Comparison of ENCODE assay signal across 9 cellular contexts in the genomic region with DNA sequence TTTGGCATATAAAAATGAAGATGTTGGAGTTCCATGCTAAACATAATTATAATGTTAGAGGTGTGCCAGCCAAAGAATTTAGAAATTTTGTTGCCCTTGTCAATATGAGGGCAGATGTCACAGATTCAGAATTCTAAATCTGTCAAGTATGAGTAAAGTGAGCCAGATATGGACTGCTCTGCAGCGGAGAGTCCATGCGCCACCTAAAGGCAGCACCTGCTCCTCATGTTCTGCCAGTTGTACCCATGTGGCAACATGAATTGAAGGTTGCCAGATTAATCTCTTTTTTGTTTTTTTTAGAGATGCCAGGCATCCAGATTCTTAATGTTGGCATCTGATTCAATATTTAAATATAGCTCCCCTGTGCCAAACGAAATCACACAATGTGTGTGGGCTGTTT.
DNase-seq lines count a peak whose midpoint lies in the region; ATAC-seq and TF ChIP-seq lines count a peak whose summit lies in the region.
"Had no signal": no experiment of that assay in that cellular context is flagged by ENCODE, and none has a peak within 500 bp of the region (broad histone marks: within the 10 kb centered on the region; RNA-seq: fewer than 3 reads in every experiment).

No MANE protein-coding gene starts in this region.

- H3F3A ChIP-seq in PC-3 (ENCODE audit: low read length, unreplicated experiment) = no peaks in the 10 kb centered on the region

- H3K36me3 ChIP-seq in PC-3 (ENCODE audit: low read depth, low read length) (no peaks in the 10 kb centered on the region), kidney epithelial cell (ENCODE audit: control insufficient read depth, insufficient read depth, low read length) (no peaks in the 10 kb centered on the region)

- no peak overlapping the region for H2AFZ ChIP-seq in PC-3 (ENCODE audit: low read length)

- H3K4me3 Mint-ChIP-seq in T-helper 2 cell treated with Interferon-gamma antibody and Interleukin-4, amounts not matched to agents 5 μg/mL and 100 μg/mL, for 36 hours = no peak overlapping the region

- H3K27me3 ChIP-seq in PC-3 (ENCODE audit: low read length) (no peaks in the 10 kb centered on the region), kidney epithelial cell (ENCODE audit: control insufficient read depth, insufficient read depth, low read length) (no peaks in the 10 kb centered on the region)

- TF ChIP-seq CTCF in PC-3 (conservative IDR thresholded peaks at IDR 0.05; ENCODE audit: low read depth, low read length) = 0 out of 2 replicates have a peak, but pooled peaks have one; percentile 20
- TF ChIP-seq CTCF in kidney epithelial cell (IDR thresholded peaks at IDR 0.05; ENCODE audit: insufficient read depth, low read length, poor library complexity, severe bottlenecking) = peak; percentile 72
- TF ChIP-seq CTCF in omental fat pad (IDR thresholded peaks at IDR 0.05) = no peak

- H3K79me2 ChIP-seq in PC-3 (ENCODE audit: low read length) = no peaks in the 10 kb centered on the region

- H3K4me3 ChIP-seq in PC-3 (ENCODE audit: low read length) (no peak overlapping the region), kidney epithelial cell (ENCODE audit: low read depth, low read length) (no peak overlapping the region)

- no peaks in the 10 kb centered on the region for H3K9me3 Mint-ChIP-seq in T-helper 2 cell treated with Interferon-gamma antibody and Interleukin-4, amounts not matched to agents 5 μg/mL and 100 μg/mL, for 36 hours

- no peak; the same call in 1 of the 2 replicates for ATAC-seq in PC-3
- no peak for ATAC-seq in omental fat pad (ENCODE audit: low FRiP score)
- no peak for ATAC-seq in HG03095 (IDR thresholded peaks at IDR 0.05; ENCODE audit: unreplicated experiment)

- no TSS peak for BruUV-seq in PC-3 (replicated peaks; lab: Mats Ljungman, UMichigan)

- POLR2A ChIA-PET in PC-3 (lab: Charles Lee; ENCODE audit: unreplicated experiment) = no interaction called here

- H3K9me3 ChIP-seq in PC-3 (ENCODE audit: low read length) = no peaks in the 10 kb centered on the region

- no peak overlapping the region for H3K9ac ChIP-seq in PC-3 (ENCODE audit: low read length)

- H3K4me1 ChIP-seq in PC-3 (ENCODE audit: insufficient read depth, low read length) = no peaks in the 10 kb centered on the region

- intact Hi-C loops in PC-3 (cut with micrococcal nuclease) = no loop called here

- no peaks in the 10 kb centered on the region for H4K20me1 ChIP-seq in PC-3 (ENCODE audit: low read length)

- DNase-seq in D341Med (ENCODE audit: low spot score) (peak; percentile 57), HuH-7 (ENCODE audit: low spot score) (peak; percentile 3), PC-3 (peak; percentile 3), kidney epithelial cell (ENCODE audit: low read depth) (no peak), omental fat pad (ENCODE audit: low spot score) (no peak)
- no peak for DNase-seq in effector CD4-positive, alpha-beta T cell
- DNase-seq in T-helper 2 cell treated with Interferon-gamma antibody and Interleukin-4, amounts not matched to agents 5 μg/mL and 100 μg/mL, for 36 hours (ENCODE audit: low spot score) = no peak
- DNase-seq: activated CD4-positive, alpha-beta T cell treated with anti-CD3 and anti-CD28 coated beads, Interleukin-2, amount 50 U/mL, for 48 hours had no signal

- no peak overlapping the region for H3K27ac Mint-ChIP-seq in T-helper 2 cell treated with Interferon-gamma antibody and Interleukin-4, amounts not matched to agents 5 μg/mL and 100 μg/mL, for 36 hours

- no peaks in the 10 kb centered on the region for H3K4me1 Mint-ChIP-seq in T-helper 2 cell treated with Interferon-gamma antibody and Interleukin-4, amounts not matched to agents 5 μg/mL and 100 μg/mL, for 36 hours (ENCODE audit: low read depth)

- no peaks in the 10 kb centered on the region for H3K9me2 ChIP-seq in PC-3 (replicated peaks; ENCODE audit: low read length)

- no peak overlapping the region for H3K27ac ChIP-seq in PC-3 (ENCODE audit: low read length)

- H3K4me2 ChIP-seq in PC-3 (ENCODE audit: low read length) = no peak overlapping the region

- H3K27me3 Mint-ChIP-seq in T-helper 2 cell treated with Interferon-gamma antibody and Interleukin-4, amounts not matched to agents 5 μg/mL and 100 μg/mL, for 36 hours (ENCODE audit: low read depth) = no peaks in the 10 kb centered on the region

- CTCF ChIA-PET in PC-3 (lab: Charles Lee) = no interaction called here

- H3K36me3 Mint-ChIP-seq in T-helper 2 cell treated with Interferon-gamma antibody and Interleukin-4, amounts not matched to agents 5 μg/mL and 100 μg/mL, for 36 hours (ENCODE audit: low read depth) = no peaks in the 10 kb centered on the region

Comparison
In these comparisons a context has a peak if more than half of its experiments do, and no peak if none do; other contexts are left out.
1. DNase-seq: peak in D341Med (single experiment), HuH-7 (single experiment) and PC-3 (single experiment); none in kidney epithelial cell (single experiment), omental fat pad (single experiment), effector CD4-positive, alpha-beta T cell (single experiment) and T-helper 2 cell treated with Interferon-gamma antibody and Interleukin-4, amounts not matched to agents 5 μg/mL and 100 μg/mL, for 36 hours (single experiment).
2. CTCF ChIP-seq: peak in PC-3 (single experiment) and kidney epithelial cell (single experiment); none in omental fat pad (0 of 3).